40 cellular contexts compared by ENCODE assay signal in the genomic region with DNA sequence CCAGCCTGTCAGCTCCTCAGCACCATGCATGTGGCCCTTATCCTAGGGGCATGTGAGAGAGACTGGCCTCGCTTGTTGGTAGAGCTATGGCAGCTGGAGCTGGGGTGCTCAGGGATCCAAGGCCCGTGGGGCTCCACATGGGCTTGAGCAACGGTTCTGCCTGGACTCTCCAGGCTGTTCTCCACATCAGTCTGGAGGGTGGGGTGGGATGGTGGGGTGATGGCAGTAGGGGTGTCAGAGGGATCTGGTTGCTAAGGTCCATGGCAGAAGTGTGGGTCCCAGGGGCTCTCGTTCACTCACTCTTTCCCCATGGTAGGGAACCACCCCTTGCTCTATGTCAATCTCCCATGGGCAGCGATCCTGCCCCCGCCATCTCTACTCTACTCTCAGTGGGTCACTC.
"Had no signal": no experiment of that assay in that cellular context is flagged by ENCODE, and none has a peak within 500 bp of the region (broad histone marks: within the 10 kb centered on the region; RNA-seq: fewer than 3 reads in every experiment).

No MANE protein-coding gene starts in this region.

- H3K4me3 ChIP-seq: adrenal gland, ascending aorta, breast epithelium, cardiac muscle cell, esophagus squamous epithelium, gastroesophageal sphincter, heart right ventricle had no signal

- H3K4me3 Mint-ChIP-seq: activated B cell treated with CpG ODN at 0.5 μM for 24 hours; activated CD4-positive, alpha-beta memory T cell treated with anti-CD3 and anti-CD28 coated beads for 36 hours; activated CD4-positive, alpha-beta T cell treated with anti-CD3 and anti-CD28 coated beads for 36 hours; activated CD4-positive, alpha-beta T cell treated with anti-CD3 and anti-CD28 coated beads, Interleukin-2, amount 10 ng/mL, durations not matched to agents 24 days and 14 days; activated CD8-positive, alpha-beta memory T cell treated with anti-CD3 and anti-CD28 coated beads, Interleukin-2, amount 10 ng/mL, durations not matched to agents 7 days and 5 days; activated CD8-positive, alpha-beta T cell treated with anti-CD3 and anti-CD28 coated beads, Interleukin-2, amount 10 ng/mL, durations not matched to agents 7 days and 5 days; activated naive CD4-positive, alpha-beta T cell treated with anti-CD3 and anti-CD28 coated beads for 36 hours; activated naive CD4-positive, alpha-beta T cell treated with anti-CD3 and anti-CD28 coated beads, Interleukin-2, amount 50 U/mL, for 24 hours; activated naive CD8-positive, alpha-beta T cell treated with anti-CD3 and anti-CD28 coated beads for 36 hours; activated naive CD8-positive, alpha-beta T cell treated with anti-CD3 and anti-CD28 coated beads, Interleukin-2, amount 50 U/mL, for 24 hours; activated T-helper 1 cell treated with anti-CD3 and anti-CD28 coated beads, Interleukin-12 subunit alpha, Interleukin-12 subunit beta, Interleukin-2, Interleukin-4 antibody, amounts not matched to agents 30 ng/mL and 10 ng/mL and 1 ng/mL, durations not matched to agents 14 hours and 24 hours and 36 hours; brain; central memory CD8-positive, alpha-beta T cell; effector memory CD8-positive, alpha-beta T cell; T-helper 17 cell; T-helper 2 cell treated with Interferon-gamma antibody and Interleukin-4, amounts not matched to agents 5 μg/mL and 100 μg/mL, for 36 hours had no signal

- H3K9me3 Mint-ChIP-seq: activated CD4-positive, alpha-beta memory T cell treated with anti-CD3 and anti-CD28 coated beads for 36 hours; activated CD4-positive, alpha-beta T cell treated with anti-CD3 and anti-CD28 coated beads, Interleukin-2, amount 10 ng/mL, durations not matched to agents 24 days and 14 days; activated naive CD4-positive, alpha-beta T cell treated with anti-CD3 and anti-CD28 coated beads, Interleukin-2, amount 50 U/mL, for 24 hours had no signal

- H3K27me3 Mint-ChIP-seq: activated B cell treated with CpG ODN at 0.5 μM for 24 hours; activated CD4-positive, alpha-beta memory T cell treated with anti-CD3 and anti-CD28 coated beads for 36 hours; activated CD4-positive, alpha-beta T cell treated with anti-CD3 and anti-CD28 coated beads for 36 hours; activated CD4-positive, alpha-beta T cell treated with anti-CD3 and anti-CD28 coated beads, Interleukin-2, amount 10 ng/mL, durations not matched to agents 24 days and 14 days; activated CD8-positive, alpha-beta memory T cell treated with anti-CD3 and anti-CD28 coated beads, Interleukin-2, amount 10 ng/mL, durations not matched to agents 7 days and 5 days; activated naive CD8-positive, alpha-beta T cell treated with anti-CD3 and anti-CD28 coated beads for 36 hours; activated naive CD8-positive, alpha-beta T cell treated with anti-CD3 and anti-CD28 coated beads, Interleukin-2, amount 50 U/mL, for 24 hours; central memory CD8-positive, alpha-beta T cell; effector memory CD8-positive, alpha-beta T cell; T-helper 17 cell had no signal

- H3K36me3 Mint-ChIP-seq: activated CD4-positive, alpha-beta memory T cell treated with anti-CD3 and anti-CD28 coated beads for 36 hours; activated CD8-positive, alpha-beta memory T cell treated with anti-CD3 and anti-CD28 coated beads, Interleukin-2, amount 10 ng/mL, durations not matched to agents 7 days and 5 days; activated naive CD4-positive, alpha-beta T cell treated with anti-CD3 and anti-CD28 coated beads, Interleukin-2, amount 50 U/mL, for 24 hours; activated naive CD8-positive, alpha-beta T cell treated with anti-CD3 and anti-CD28 coated beads for 36 hours; brain had no signal

- H3K27me3 ChIP-seq: adrenal gland, ascending aorta, breast epithelium, cardiac muscle cell, esophagus squamous epithelium, gastroesophageal sphincter, heart right ventricle had no signal

- H3K4me1 Mint-ChIP-seq: activated CD4-positive, alpha-beta T cell treated with anti-CD3 and anti-CD28 coated beads for 36 hours; activated CD4-positive, alpha-beta T cell treated with anti-CD3 and anti-CD28 coated beads, Interleukin-2, amount 10 ng/mL, durations not matched to agents 24 days and 14 days; activated CD8-positive, alpha-beta memory T cell treated with anti-CD3 and anti-CD28 coated beads, Interleukin-2, amount 10 ng/mL, durations not matched to agents 7 days and 5 days; activated naive CD4-positive, alpha-beta T cell treated with anti-CD3 and anti-CD28 coated beads, Interleukin-2, amount 50 U/mL, for 24 hours; activated naive CD8-positive, alpha-beta T cell treated with anti-CD3 and anti-CD28 coated beads for 36 hours; activated naive CD8-positive, alpha-beta T cell treated with anti-CD3 and anti-CD28 coated beads, Interleukin-2, amount 50 U/mL, for 24 hours; central memory CD8-positive, alpha-beta T cell; T-helper 17 cell had no signal

- H3K36me3 ChIP-seq: adrenal gland, ascending aorta, breast epithelium, cardiac muscle cell, esophagus squamous epithelium, gastroesophageal sphincter, heart right ventricle, WERI-Rb-1 had no signal

- H3K9me3 ChIP-seq: adrenal gland, ascending aorta, breast epithelium, esophagus squamous epithelium, gastroesophageal sphincter had no signal

- ATAC-seq: activated CD4-positive, alpha-beta T cell treated with anti-CD3 and anti-CD28 coated beads for 36 hours; activated CD4-positive, CD25-positive, alpha-beta regulatory T cell treated with anti-CD3 and anti-CD28 coated beads, Interleukin-2, amount 50 U/mL, for 24 hours; activated CD8-positive, alpha-beta memory T cell treated with anti-CD3 and anti-CD28 coated beads, Interleukin-2, amount 10 ng/mL, durations not matched to agents 7 days and 5 days; activated CD8-positive, alpha-beta T cell treated with anti-CD3 and anti-CD28 coated beads, Interleukin-2, amount 10 ng/mL, durations not matched to agents 7 days and 5 days; activated naive CD8-positive, alpha-beta T cell treated with anti-CD3 and anti-CD28 coated beads, Interleukin-2, amount 50 U/mL, for 24 hours; effector memory CD8-positive, alpha-beta T cell; heart right ventricle; T-helper 17 cell had no signal

- H3K27ac ChIP-seq: adrenal gland, ascending aorta, breast epithelium, cardiac muscle cell, epithelial cell of prostate, esophagus squamous epithelium, gastroesophageal sphincter, heart right ventricle, WERI-Rb-1 had no signal

- H3K27ac Mint-ChIP-seq: activated B cell treated with CpG ODN at 0.5 μM for 24 hours; activated CD4-positive, alpha-beta memory T cell treated with anti-CD3 and anti-CD28 coated beads for 36 hours; activated CD4-positive, alpha-beta T cell treated with anti-CD3 and anti-CD28 coated beads for 36 hours; activated CD4-positive, alpha-beta T cell treated with anti-CD3 and anti-CD28 coated beads, Interleukin-2, amount 10 ng/mL, durations not matched to agents 24 days and 14 days; activated CD8-positive, alpha-beta memory T cell treated with anti-CD3 and anti-CD28 coated beads, Interleukin-2, amount 10 ng/mL, durations not matched to agents 7 days and 5 days; activated CD8-positive, alpha-beta T cell treated with anti-CD3 and anti-CD28 coated beads, Interleukin-2, amount 10 ng/mL, durations not matched to agents 7 days and 5 days; activated naive CD4-positive, alpha-beta T cell treated with anti-CD3 and anti-CD28 coated beads for 36 hours; activated naive CD4-positive, alpha-beta T cell treated with anti-CD3 and anti-CD28 coated beads, Interleukin-2, amount 50 U/mL, for 24 hours; activated naive CD8-positive, alpha-beta T cell treated with anti-CD3 and anti-CD28 coated beads for 36 hours; activated naive CD8-positive, alpha-beta T cell treated with anti-CD3 and anti-CD28 coated beads, Interleukin-2, amount 50 U/mL, for 24 hours; activated T-helper 1 cell treated with anti-CD3 and anti-CD28 coated beads, Interleukin-12 subunit alpha, Interleukin-12 subunit beta, Interleukin-2, Interleukin-4 antibody, amounts not matched to agents 30 ng/mL and 10 ng/mL and 1 ng/mL, durations not matched to agents 14 hours and 24 hours and 36 hours; activated T-helper 2 cell treated with anti-CD3 and anti-CD28 coated beads, Interferon-gamma antibody, Interleukin-2, Interleukin-4, amounts not matched to agents 10 μg/mL and 5 μg/mL and 100 μg/mL, durations not matched to agents 14 hours and 24 hours and 36 hours; brain; effector memory CD8-positive, alpha-beta T cell; T-helper 17 cell; T-helper 2 cell treated with Interferon-gamma antibody and Interleukin-4, amounts not matched to agents 5 μg/mL and 100 μg/mL, for 36 hours had no signal

- DNase-seq: activated B cell treated with CpG ODN at 0.5 μM for 24 hours; activated CD4-positive, alpha-beta memory T cell treated with anti-CD3 and anti-CD28 coated beads for 36 hours; activated CD4-positive, alpha-beta T cell treated with anti-CD3 and anti-CD28 coated beads for 36 hours; activated CD4-positive, alpha-beta T cell treated with anti-CD3 and anti-CD28 coated beads, Interleukin-2, amount 10 ng/mL, durations not matched to agents 24 days and 14 days; activated CD8-positive, alpha-beta memory T cell treated with anti-CD3 and anti-CD28 coated beads, Interleukin-2, amount 10 ng/mL, durations not matched to agents 7 days and 5 days; activated CD8-positive, alpha-beta memory T cell treated with anti-CD3 and anti-CD28 coated beads, Interleukin-2, amount 50 U/mL, for 4 hours; activated CD8-positive, alpha-beta T cell treated with anti-CD3 and anti-CD28 coated beads, Interleukin-2, amount 10 ng/mL, durations not matched to agents 7 days and 5 days; activated effector memory CD4-positive, alpha-beta T cell treated with anti-CD3 and anti-CD28 coated beads, Interleukin-2, amount 50 U/mL, for 16 hours; activated naive CD4-positive, alpha-beta T cell treated with anti-CD3 and anti-CD28 coated beads for 36 hours; activated naive CD8-positive, alpha-beta T cell treated with anti-CD3 and anti-CD28 coated beads for 36 hours; activated naive CD8-positive, alpha-beta T cell treated with anti-CD3 and anti-CD28 coated beads, Interleukin-2, amount 50 U/mL, for 24 hours; activated T-cell treated with anti-CD3 and anti-CD28 coated beads, Interleukin-2, amount 50 U/mL, for 1 hour; activated T-cell treated with anti-CD3 and anti-CD28 coated beads, Interleukin-2, amount 50 U/mL, for 48 hours; amygdala; cortex of kidney; dermis blood vessel endothelial cell; effector memory CD8-positive, alpha-beta T cell; esophagus squamous epithelium; foreskin melanocyte; heart right ventricle; T-helper 1 cell; T-helper 17 cell; T1000; WERI-Rb-1 had no signal

- FAIRE-seq: colon, endometrium, endothelial cell of umbilical vein had no signal

- H3K4me1 ChIP-seq: adrenal gland, ascending aorta, breast epithelium, esophagus squamous epithelium, gastroesophageal sphincter, heart right ventricle had no signal
